Comparison of ENCODE assay signal across 8 cellular contexts in the genomic region with DNA sequence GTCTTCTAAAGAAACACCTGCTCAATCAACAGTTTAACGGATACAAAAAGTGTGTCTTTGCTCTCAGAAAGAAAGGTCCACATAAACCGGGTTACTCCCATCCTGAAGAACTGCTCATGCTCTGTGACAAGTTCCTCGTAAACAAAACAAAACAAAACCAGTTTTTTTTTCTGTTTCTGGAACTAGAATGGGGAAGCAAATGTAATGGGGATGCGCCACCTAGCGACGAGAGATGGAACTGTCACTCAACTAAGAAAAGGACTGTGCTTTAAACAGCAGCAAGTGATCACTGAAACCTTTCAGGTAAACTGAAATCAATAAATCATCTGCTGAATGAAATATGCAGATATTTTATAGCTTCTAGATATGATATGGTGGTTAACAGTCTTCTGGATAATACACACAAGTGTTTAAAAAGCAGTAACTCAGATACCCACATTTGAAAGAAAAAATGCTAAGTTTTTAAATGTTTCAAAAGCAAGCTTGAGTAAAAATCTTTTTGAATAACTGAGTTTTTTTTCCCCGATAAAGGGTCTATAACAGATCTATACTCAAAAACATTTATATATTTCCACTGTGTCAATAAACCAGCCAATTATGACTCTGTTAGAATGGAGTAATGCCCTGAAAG. TPM values are rescaled to one million over a fixed set of nuclear protein-coding genes. Genes with fewer than 3 reads are reported as not detected.
DNase-seq lines count a peak whose midpoint lies in the region; ATAC-seq and TF ChIP-seq lines count a peak whose summit lies in the region.

No MANE protein-coding gene starts in this region.

- H3K9me2 ChIP-seq in Loucy (replicated peaks; ENCODE audit: low read depth, low read length): no peaks in the 10 kb centered on the region

- intact Hi-C loops in left ventricle myocardium superior (cut with micrococcal nuclease): loop anchor here (5.0 kb wide), 1 partner anchor 339 kb away; no protein-coding TSS in a partner anchor

- H3F3A ChIP-seq in Loucy (ENCODE audit: low read depth): no peaks in the 10 kb centered on the region; the same call in 1 of the 2 replicates

- H3K9ac ChIP-seq in Loucy (ENCODE audit: low read depth, low read length, poor library complexity, severe bottlenecking): peak overlapping the region; percentile 27

- H2AFZ ChIP-seq in Loucy (ENCODE audit: low read length): no peak overlapping the region

- H3K79me2 ChIP-seq in Loucy (ENCODE audit: insufficient read depth, low read length): no peaks in the 10 kb centered on the region

- DNase-seq in T-helper 2 cell (peak; percentile 38 to 79 (median 62)), left ventricle myocardium superior (peak; percentile 76), retinal pigment epithelial cell (ENCODE audit: low read depth) (no peak)

- H3K9me3 ChIP-seq in Loucy (ENCODE audit: insufficient read depth, low read depth, low read length): no peaks in the 10 kb centered on the region

- ATAC-seq in GM19395 (IDR thresholded peaks at IDR 0.05; ENCODE audit: unreplicated experiment): peak; percentile 79
- peak; percentile 68 for ATAC-seq in left ventricle myocardium superior
- ATAC-seq in HG02970 (IDR thresholded peaks at IDR 0.05; ENCODE audit: low FRiP score, unreplicated experiment): no peak

- H4K20me1 ChIP-seq in Loucy (ENCODE audit: insufficient read depth, low read length, poor library complexity, severe bottlenecking): peaks cover 18% of the 10 kb centered on the region

- H3K4me3 ChIP-seq in Loucy (ENCODE audit: low read length, poor library complexity, severe bottlenecking) (peak overlapping the region; percentile 53), retinal pigment epithelial cell (ENCODE audit: low read length) (no peak overlapping the region)

- H3K27ac ChIP-seq in C4-2B (no peak overlapping the region), angular gyrus (ENCODE audit: low read depth, low read length) (peak overlapping the region; percentile 94)

- H3K4me1 ChIP-seq in Loucy (ENCODE audit: insufficient read depth, low read length, poor library complexity, severe bottlenecking): peaks cover 23% of the 10 kb centered on the region

- H3K27me3 ChIP-seq in Loucy (ENCODE audit: insufficient read depth, low read length, poor library complexity, severe bottlenecking): no peaks in the 10 kb centered on the region

- H3K4me2 ChIP-seq in Loucy (ENCODE audit: low read depth, low read length, poor library complexity, severe bottlenecking): peak overlapping the region; percentile 67

- TF ChIP-seq CTCF in C4-2B (conservative IDR thresholded peaks at IDR 0.05): peak; percentile 96
- TF ChIP-seq CTCF in Loucy (conservative IDR thresholded peaks at IDR 0.05; ENCODE audit: low read length): peak; percentile 99
- peak; percentile 95 for TF ChIP-seq CTCF in retinal pigment epithelial cell (conservative IDR thresholded peaks at IDR 0.05; ENCODE audit: low read depth, low read length)

- H3K36me3 ChIP-seq in Loucy (ENCODE audit: insufficient read depth, low read length): peaks cover 30% of the 10 kb centered on the region; the same call in 1 of the 2 replicates

RNA-seq across cellular contexts. Expression of a gene that starts 10.9 kb away (rescaled TPM):
- total RNA-seq in left ventricle myocardium superior: 48.7 TPM
